Comparison of ENCODE assay signal across 10 cellular contexts in genomic region chr19:9407827-9408226, GRCh38. TPM values are rescaled to one million over a fixed set of nuclear protein-coding genes. Genes with fewer than 3 reads are reported as not detected.
DNase-seq lines count a peak whose midpoint lies in the region; ATAC-seq and TF ChIP-seq lines count a peak whose summit lies in the region.
"Had no signal": no experiment of that assay in that cellular context is flagged by ENCODE, and none has a peak within 500 bp of the region (broad histone marks: within the 10 kb centered on the region; RNA-seq: fewer than 3 reads in every experiment).

No MANE protein-coding gene starts in this region.

- H3K79me1 ChIP-seq in mesenchymal stem cell (replicated peaks; ENCODE audit: low read length, poor library complexity, severe bottlenecking), result no peaks in the 10 kb centered on the region

- DNase-seq in DND-41 (no peak), WERI-Rb-1 (no peak), mesenchymal stem cell (no peak), GM19238 (ENCODE audit: insufficient read length, low spot score) (no peak), NCI-H2029 treated with DMSO at 0.1 percent for 48 hours (lab: John Stamatoyannopoulos, UW) (no peak), dermis blood vessel endothelial cell (no peak)
- DNase-seq: NCI-H1694, SW 1271 had no signal

- ATAC-seq in DND-41 (ENCODE audit: insufficient read depth, low read depth), result no peak
- ATAC-seq in GM18909 (IDR thresholded peaks at IDR 0.05; ENCODE audit: poor library complexity, unreplicated experiment), result no peak

- no peaks in the 10 kb centered on the region for H3K4me1 ChIP-seq in ACC112 (ENCODE audit: control insufficient read depth, insufficient read depth, low read length, unreplicated experiment)
- 0 out of 2 replicates have a peak, but pooled peaks cover 4% of the 10 kb centered on the region for H3K4me1 ChIP-seq in DND-41 (ENCODE audit: insufficient read depth, low read length)
- no peaks in the 10 kb centered on the region for H3K4me1 ChIP-seq in mesenchymal stem cell (ENCODE audit: control insufficient read depth, insufficient read depth, low read depth, low read length)

- no peak overlapping the region for H2BK12ac ChIP-seq in mesenchymal stem cell (ENCODE audit: low read length in 2 of 2)

- H3K27me3 ChIP-seq in ACC112 (ENCODE audit: insufficient read depth, low read length) (no peaks in the 10 kb centered on the region), DND-41 (ENCODE audit: insufficient read depth, low read length, poor library complexity) (no peaks in the 10 kb centered on the region), WERI-Rb-1 (ENCODE audit: insufficient read depth, low read depth, severe bottlenecking) (no peaks in the 10 kb centered on the region), mesenchymal stem cell (ENCODE audit: control insufficient read depth in 1 of 2, insufficient read depth in 1 of 2, low read length in 2 of 2) (no peaks in the 10 kb centered on the region)

- H2AFZ ChIP-seq in ACC112 (ENCODE audit: low read length, unreplicated experiment), result peak overlapping the region; percentile 95
- H2AFZ ChIP-seq in DND-41 (ENCODE audit: low read depth, low read length), result no peak overlapping the region
- H2AFZ ChIP-seq in mesenchymal stem cell (ENCODE audit: low read depth, low read length), result no peak overlapping the region

- H2BK120ac ChIP-seq in mesenchymal stem cell (ENCODE audit: low read depth, low read length), result no peak overlapping the region

- no peak overlapping the region for H4K8ac ChIP-seq in mesenchymal stem cell (ENCODE audit: low read length)

- H3K4ac ChIP-seq in mesenchymal stem cell (ENCODE audit: low read depth in 1 of 2, low read length in 2 of 2), result no peak overlapping the region

- H3K36me3 ChIP-seq in ACC112 (ENCODE audit: insufficient read depth, low read length) (peaks cover 15% of the 10 kb centered on the region), DND-41 (ENCODE audit: insufficient read depth, low read length) (peaks cover 15% of the 10 kb centered on the region), WERI-Rb-1 (peaks cover 15% of the 10 kb centered on the region), mesenchymal stem cell (ENCODE audit: control insufficient read depth in 1 of 2, insufficient read depth in 2 of 2, low read depth in 1 of 2, low read length in 2 of 2) (peaks cover 6 to 10% of the 10 kb centered on the region in 2 experiments)

- no peak overlapping the region for H3K27ac ChIP-seq in ACC112 (ENCODE audit: low read depth, low read length)
- H3K27ac ChIP-seq in DND-41 (ENCODE audit: low read length), result no peak overlapping the region
- peak overlapping the region; percentile 79 for H3K27ac ChIP-seq in WERI-Rb-1
- H3K27ac ChIP-seq in mesenchymal stem cell (ENCODE audit: low read length, poor library complexity, severe bottlenecking), result no peak overlapping the region

- no peak overlapping the region for H2BK15ac ChIP-seq in mesenchymal stem cell (ENCODE audit: low read depth, poor library complexity, severe bottlenecking)

- no peak overlapping the region for H3K23ac ChIP-seq in mesenchymal stem cell (ENCODE audit: low read length in 2 of 2)

- H4K91ac ChIP-seq in mesenchymal stem cell (ENCODE audit: low read length), result no peak overlapping the region

- TF ChIP-seq CTCF in DND-41 (IDR thresholded peaks at IDR 0.05; ENCODE audit: borderline replicate concordance, extremely low read depth, low read length, poor library complexity, severe bottlenecking) (no peak), WERI-Rb-1 (IDR thresholded peaks at IDR 0.05; ENCODE audit: low read depth, low read length) (no peak)

- no peak overlapping the region for H2AK5ac ChIP-seq in mesenchymal stem cell (ENCODE audit: low read length, severe bottlenecking)

- H3K4me3 ChIP-seq in ACC112 (ENCODE audit: low read depth, low read length) (peak overlapping the region; percentile 91), DND-41 (ENCODE audit: low read depth in 1 of 2, low read length in 2 of 2) (no peak overlapping the region), WERI-Rb-1 (ENCODE audit: low read depth, low read length) (peak overlapping the region; percentile 96), mesenchymal stem cell (ENCODE audit: insufficient read depth in 1 of 2, low read depth in 1 of 2, low read length in 2 of 2) (peak overlapping the region in 1 of 2 experiments; percentile 84)

- no peak overlapping the region for H3K14ac ChIP-seq in mesenchymal stem cell (ENCODE audit: low read length in 2 of 2)

- H3K18ac ChIP-seq in mesenchymal stem cell (ENCODE audit: low read depth in 1 of 2, low read length in 2 of 2), result no peak overlapping the region

- H3K9ac ChIP-seq in DND-41 (ENCODE audit: low read depth, low read length), result no peak overlapping the region
- H3K9ac ChIP-seq in mesenchymal stem cell (ENCODE audit: low read length), result peak overlapping the region; percentile 87

- H2BK5ac ChIP-seq in mesenchymal stem cell (ENCODE audit: low read depth, low read length, poor library complexity, severe bottlenecking), result no peak overlapping the region

- WGBS in mesenchymal stem cell, result 87% methylated on average over 5 of the region's 5 CpGs

- H3K4me2 ChIP-seq in DND-41 (ENCODE audit: insufficient read depth, low read length), result 0 out of 2 replicates have a peak overlapping the region, but pooled peaks have one; percentile 19
- H3K4me2 ChIP-seq in mesenchymal stem cell (ENCODE audit: low read length, poor library complexity, severe bottlenecking), result no peak overlapping the region

- peaks cover 6% of the 10 kb centered on the region for H3K79me2 ChIP-seq in ACC112 (ENCODE audit: control insufficient read depth, insufficient read depth, low read length, unreplicated experiment)
- no peaks in the 10 kb centered on the region for H3K79me2 ChIP-seq in DND-41 (ENCODE audit: insufficient read depth, low read length)

- no peaks in the 10 kb centered on the region for H4K20me1 ChIP-seq in DND-41 (ENCODE audit: insufficient read depth, low read length)

- H3K9me3 ChIP-seq in DND-41 (ENCODE audit: insufficient read depth, low read length, severe bottlenecking) (peaks cover 5% of the 10 kb centered on the region), WERI-Rb-1 (ENCODE audit: severe bottlenecking) (peaks cover 10% of the 10 kb centered on the region), mesenchymal stem cell (ENCODE audit: control insufficient read depth, low read length) (peaks cover 74% of the 10 kb centered on the region)

RNA-seq across cellular contexts. Expression of gene ZNF266, which starts 27.5 kb away (rescaled TPM):
- polyA plus RNA-seq in mesenchymal stem cell (2013, experiment 1 of 2), result 7.2 TPM
- polyA plus RNA-seq in mesenchymal stem cell (2013, experiment 2 of 2), result 7.0 TPM
- total RNA-seq in dermis blood vessel endothelial cell, result 10.1 and 15.5 TPM in 2 replicates

RNA-seq across cellular contexts. Expression of gene ZNF177, which starts 45.0 kb away (rescaled TPM):
- 1.5 TPM for polyA plus RNA-seq in mesenchymal stem cell (2013, experiment 1 of 2)
- 1.5 TPM for polyA plus RNA-seq in mesenchymal stem cell (2013, experiment 2 of 2)
- 1.4 and 3.1 TPM in 2 replicates for total RNA-seq in dermis blood vessel endothelial cell

Comparison
In these comparisons a context has a peak if more than half of its experiments do, and no peak if none do; other contexts are left out.
1. H3K4me3 ChIP-seq: peak in ACC112 (single experiment) and WERI-Rb-1 (single experiment); none in DND-41 (0 of 2).